In the genomic region with DNA sequence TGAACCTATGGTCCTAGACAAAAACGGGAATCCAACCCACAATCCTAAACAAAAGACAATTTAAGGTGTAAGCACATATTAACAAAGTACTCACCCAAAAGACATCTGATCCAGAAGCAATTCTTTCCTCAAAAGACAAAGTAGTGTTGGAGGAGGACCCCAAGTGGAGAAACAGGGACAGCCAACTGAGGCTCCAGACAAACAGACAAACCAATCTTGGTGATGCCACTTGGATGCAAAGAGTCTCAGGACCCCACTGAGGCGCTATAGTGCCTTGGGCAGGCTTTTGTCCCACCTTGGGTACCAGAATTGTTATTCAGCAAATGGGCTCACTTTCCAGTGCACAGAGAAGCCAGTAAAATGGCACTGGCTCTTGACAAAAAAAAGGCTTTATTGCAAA, we compare ENCODE assay signal across 2 cellular contexts.
TF ChIP-seq lines count a peak whose summit lies in the region.

No MANE protein-coding gene starts in this region.

TF ChIP-seq in GM23338, 12 proteins besides CTCF, POLR2A, EP300 and RAD21 (continued from another document):
- no peak for TF ChIP-seq REST (IDR thresholded peaks at IDR 0.05; ENCODE audit: unreplicated experiment)
- TF ChIP-seq ETS1 (IDR thresholded peaks at IDR 0.05): no peak

TF ChIP-seq in SK-N-SH treated with all-trans-retinoic acid at 6 μM for 48 hours, 23 proteins besides CTCF, POLR2A, EP300 and RAD21 (continued from another document):
- TF ChIP-seq, protein P1, sequence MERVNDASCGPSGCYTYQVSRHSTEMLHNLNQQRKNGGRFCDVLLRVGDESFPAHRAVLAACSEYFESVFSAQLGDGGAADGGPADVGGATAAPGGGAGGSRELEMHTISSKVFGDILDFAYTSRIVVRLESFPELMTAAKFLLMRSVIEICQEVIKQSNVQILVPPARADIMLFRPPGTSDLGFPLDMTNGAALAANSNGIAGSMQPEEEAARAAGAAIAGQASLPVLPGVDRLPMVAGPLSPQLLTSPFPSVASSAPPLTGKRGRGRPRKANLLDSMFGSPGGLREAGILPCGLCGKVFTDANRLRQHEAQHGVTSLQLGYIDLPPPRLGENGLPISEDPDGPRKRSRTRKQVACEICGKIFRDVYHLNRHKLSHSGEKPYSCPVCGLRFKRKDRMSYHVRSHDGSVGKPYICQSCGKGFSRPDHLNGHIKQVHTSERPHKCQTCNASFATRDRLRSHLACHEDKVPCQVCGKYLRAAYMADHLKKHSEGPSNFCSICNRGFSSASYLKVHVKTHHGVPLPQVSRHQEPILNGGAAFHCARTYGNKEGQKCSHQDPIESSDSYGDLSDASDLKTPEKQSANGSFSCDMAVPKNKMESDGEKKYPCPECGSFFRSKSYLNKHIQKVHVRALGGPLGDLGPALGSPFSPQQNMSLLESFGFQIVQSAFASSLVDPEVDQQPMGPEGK (CRISPR knock-in tag; IDR thresholded peaks at IDR 0.05; ENCODE audit: borderline replicate concordance): no peak
- no peak for TF ChIP-seq ZNF565 (CRISPR knock-in tag; conservative IDR thresholded peaks at IDR 0.05; ENCODE audit: low read depth)
